Comparison of ENCODE assay signal across 8 cellular contexts in the genomic region with DNA sequence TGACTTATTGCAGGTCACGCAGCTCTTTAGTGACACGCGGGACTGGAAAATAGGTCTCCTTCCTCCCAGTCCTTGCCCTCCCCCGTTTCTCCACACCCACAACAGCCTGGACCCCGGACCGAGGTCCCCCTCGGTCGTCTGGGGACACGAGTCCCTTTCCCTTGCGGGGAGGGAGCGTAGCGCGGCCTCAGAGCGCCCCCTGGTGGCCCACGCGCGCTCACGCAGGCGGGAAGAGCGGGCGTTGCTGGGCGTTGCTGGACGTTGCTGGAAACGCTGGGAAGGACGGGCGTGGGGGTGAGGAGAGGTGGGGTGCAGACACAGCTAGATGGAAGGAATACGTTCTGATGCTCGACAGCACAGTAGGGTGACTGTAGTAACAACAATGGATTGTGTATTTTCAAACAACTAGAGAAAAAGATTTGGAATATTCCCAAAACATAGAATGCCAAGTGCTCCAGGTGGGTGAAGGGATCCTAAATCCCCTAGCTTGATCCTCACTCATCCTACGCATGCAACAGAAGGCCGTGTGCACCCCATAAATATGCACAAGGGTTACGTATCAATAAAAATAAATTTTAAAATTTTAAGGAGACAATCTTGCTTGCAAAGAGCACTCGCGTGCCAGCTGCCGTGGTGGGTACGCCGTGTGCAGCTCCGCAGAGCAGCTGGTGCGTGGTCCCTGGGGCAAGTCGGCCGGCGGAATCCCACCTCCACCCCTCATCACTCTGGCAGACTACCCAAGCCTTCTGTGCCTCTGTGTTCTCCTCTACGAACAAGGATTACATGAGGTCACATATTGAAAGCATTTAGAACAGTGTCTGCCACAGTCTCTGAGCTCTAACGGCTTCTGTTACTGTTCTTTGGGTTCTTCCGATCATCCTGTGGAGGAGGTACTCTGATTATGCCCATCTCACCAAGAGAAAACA.
DNase-seq lines count a peak whose midpoint lies in the region; ATAC-seq and TF ChIP-seq lines count a peak whose summit lies in the region.

No MANE protein-coding gene starts in this region.

- H2BK5ac ChIP-seq in neuronal stem cell (ENCODE audit: low read length): peak overlapping the region; percentile 55

- no TSS peak for BruUV-seq in Caco-2 (replicated peaks; lab: Mats Ljungman, UMichigan)

- H3K4me1 ChIP-seq in Caco-2 (peaks cover 12% of the 10 kb centered on the region), OCI-LY3 (ENCODE audit: low read length) (peaks cover 13% of the 10 kb centered on the region; the same call in 1 of the 2 replicates), neuronal stem cell (ENCODE audit: control insufficient read depth in 2 of 2, insufficient read depth in 1 of 2, low read depth in 1 of 2, low read length in 2 of 2) (peaks cover 10% of the 10 kb centered on the region in 2 donors)

- no peak overlapping the region for H2BK15ac ChIP-seq in neuronal stem cell (ENCODE audit: low read length)

- CTCF ChIA-PET in Caco-2 (lab: Charles Lee): interaction anchor here (0.5 to 1.6 kb wide), 10 partner anchors 12 to 268 kb away, joined by 3 to 9 read pairs (median 3); partner anchors contain the start of gene B4GALNT3

- H2AFZ ChIP-seq in OCI-LY3 (ENCODE audit: low read depth, low read length): peak overlapping the region; percentile 74
- H2AFZ ChIP-seq in neuronal stem cell (ENCODE audit: low read length): peak overlapping the region; percentile 6

- H3K9ac ChIP-seq in OCI-LY3 (ENCODE audit: low read length) (peak overlapping the region; percentile 32; the same call in 1 of the 2 replicates), neuronal stem cell (ENCODE audit: low read depth, low read length, poor library complexity) (no peak overlapping the region)

- H3K27me3 Mint-ChIP-seq in Caco-2 (ENCODE audit: insufficient read depth, unreplicated experiment): no peaks in the 10 kb centered on the region
- peaks cover 10% of the 10 kb centered on the region for H3K27me3 Mint-ChIP-seq in activated T-cell treated with anti-CD3 and anti-CD28 coated beads, Interleukin-2, amount 50 U/mL, for 4 hours (ENCODE audit: low read depth)

- H3K27me3 ChIP-seq in Caco-2 (replicated peaks; ENCODE audit: control insufficient read depth, insufficient read depth, low read length) (no peaks in the 10 kb centered on the region), OCI-LY3 (ENCODE audit: low read depth, low read length) (peaks cover 32% of the 10 kb centered on the region), neuronal stem cell (ENCODE audit: control insufficient read depth in 3 of 3, insufficient read depth in 3 of 3, low read depth in 1 of 3, low read length in 3 of 3) (peaks cover 0 to 3% (median 0%) of the 10 kb centered on the region in 3 experiments)

- H3K4me3 ChIP-seq in Caco-2 (ENCODE audit: low read depth, low read length) (no peak overlapping the region), OCI-LY3 (ENCODE audit: low read length) (peak overlapping the region; percentile 63), fibroblast of mammary gland (ENCODE audit: control insufficient read depth, low read depth, low read length) (no peak overlapping the region), neuronal stem cell (ENCODE audit: low read length in 2 of 2) (no peak overlapping the region)

- no peak overlapping the region for H3K4ac ChIP-seq in neuronal stem cell (ENCODE audit: low read length)

- H3K9me3 ChIP-seq in Caco-2 (no peaks in the 10 kb centered on the region), OCI-LY3 (ENCODE audit: insufficient read depth, low read length) (no peaks in the 10 kb centered on the region), neuronal stem cell (replicated peaks in 1 of 2; ENCODE audit: control insufficient read depth in 2 of 2, insufficient read depth in 1 of 2, low read depth in 1 of 2, low read length in 2 of 2) (no peaks in the 10 kb centered on the region)

- H3K27ac Mint-ChIP-seq in Caco-2 (ENCODE audit: unreplicated experiment): peak overlapping the region; percentile 1

- intact Hi-C loops in Caco-2 (cut with micrococcal nuclease; ENCODE audit: unreplicated experiment): loop anchor here (1.0 to 5.0 kb wide), 3 partner anchors 44 to 285 kb away; partner anchors contain the start of gene SLC6A13

- no peak overlapping the region for H2BK12ac ChIP-seq in neuronal stem cell (ENCODE audit: low read length)

- H3K4me2 ChIP-seq in OCI-LY3 (ENCODE audit: low read length): peak overlapping the region; percentile 75
- H3K4me2 ChIP-seq in neuronal stem cell (ENCODE audit: insufficient read depth, low read length, poor library complexity, severe bottlenecking): no peak overlapping the region

- no peaks in the 10 kb centered on the region for H4K20me1 ChIP-seq in OCI-LY3 (ENCODE audit: insufficient read depth, low read length)

- TF ChIP-seq CTCF in Caco-2 (IDR thresholded peaks at IDR 0.05; ENCODE audit: insufficient read depth in 1 of 2, low read depth in 1 of 2, low read length in 1 of 2, severe bottlenecking in 1 of 2, unreplicated experiment in 1 of 2) (peak; percentile 99 to 100), OCI-LY3 (IDR thresholded peaks at IDR 0.05; ENCODE audit: low read depth, low read length) (peak; percentile 98), fibroblast of mammary gland (conservative IDR thresholded peaks at IDR 0.05; ENCODE audit: control insufficient read depth, insufficient read depth, low read depth, low read length) (peak; percentile 77)

- H3K79me2 ChIP-seq in OCI-LY3 (ENCODE audit: low read length): no peaks in the 10 kb centered on the region

- H3K18ac ChIP-seq in neuronal stem cell (ENCODE audit: low read length): peak overlapping the region; percentile 75

- H3K23ac ChIP-seq in neuronal stem cell (ENCODE audit: low read depth, low read length, poor library complexity): peak overlapping the region; percentile 92

- POLR2A ChIA-PET in Caco-2 (lab: Charles Lee): no interaction called here

- peak overlapping the region; percentile 2 for H2BK120ac ChIP-seq in neuronal stem cell (ENCODE audit: low read depth, low read length)

- H4K8ac ChIP-seq in neuronal stem cell (ENCODE audit: low read depth, low read length): no peak overlapping the region

- peaks cover 13% of the 10 kb centered on the region for H3K4me1 Mint-ChIP-seq in Caco-2 (ENCODE audit: low read depth, unreplicated experiment)
- peaks cover 15% of the 10 kb centered on the region for H3K4me1 Mint-ChIP-seq in activated T-cell treated with anti-CD3 and anti-CD28 coated beads, Interleukin-2, amount 50 U/mL, for 4 hours (ENCODE audit: low read depth)

- H3K79me1 ChIP-seq in neuronal stem cell (ENCODE audit: low read depth, low read length): peaks cover 2% of the 10 kb centered on the region

- peaks cover 31% of the 10 kb centered on the region for H3K36me3 Mint-ChIP-seq in Caco-2 (ENCODE audit: insufficient read depth, unreplicated experiment)
- H3K36me3 Mint-ChIP-seq in activated T-cell treated with anti-CD3 and anti-CD28 coated beads, Interleukin-2, amount 50 U/mL, for 4 hours (ENCODE audit: insufficient read depth): no peaks in the 10 kb centered on the region

- H3K14ac ChIP-seq in neuronal stem cell (ENCODE audit: low read length): no peak overlapping the region

- DNase-seq in Caco-2: peak; percentile 80 to 91
- peak; percentile 65 for DNase-seq in activated T-cell treated with anti-CD3 and anti-CD28 coated beads, Interleukin-2, amount 50 U/mL, for 4 hours
- peak; percentile 30 for DNase-seq in fibroblast of mammary gland (ENCODE audit: low read depth)
- peak; percentile 66 for DNase-seq in neuronal stem cell (ENCODE audit: low spot score)
- DNase-seq in superior temporal gyrus (ENCODE audit: extremely low spot score): peak; percentile 79

- peak overlapping the region; percentile 94 for H2AK5ac ChIP-seq in neuronal stem cell (ENCODE audit: low read depth, low read length)

- WGBS in neuronal stem cell (ENCODE audit: extremely low coverage in 2 of 2, insufficient read length in 2 of 2, insufficient replicate concordance in 1 of 2), 2 donors: no CpG with 5 or more reads among the region's 44 CpGs

- H3K9me3 Mint-ChIP-seq in Caco-2 (ENCODE audit: unreplicated experiment): no peaks in the 10 kb centered on the region
- H3K9me3 Mint-ChIP-seq in activated T-cell treated with anti-CD3 and anti-CD28 coated beads, Interleukin-2, amount 50 U/mL, for 4 hours: no peaks in the 10 kb centered on the region

- H3K27ac ChIP-seq in OCI-LY3 (ENCODE audit: low read length): no peak overlapping the region
- no peak overlapping the region for H3K27ac ChIP-seq in neuronal stem cell (replicated peaks; ENCODE audit: low read length)

- no peak overlapping the region for H3K4me3 Mint-ChIP-seq in Caco-2 (ENCODE audit: unreplicated experiment)
- no peak overlapping the region for H3K4me3 Mint-ChIP-seq in activated T-cell treated with anti-CD3 and anti-CD28 coated beads, Interleukin-2, amount 50 U/mL, for 4 hours

- H3K36me3 ChIP-seq in Caco-2 (ENCODE audit: control insufficient read depth, insufficient read depth, low read length): no peaks in the 10 kb centered on the region
- H3K36me3 ChIP-seq in OCI-LY3 (replicated peaks; ENCODE audit: low read depth, low read length): no peaks in the 10 kb centered on the region
- peaks cover 0 to 21% of the 10 kb centered on the region in 2 donors for H3K36me3 ChIP-seq in neuronal stem cell (replicated peaks in 1 of 2; ENCODE audit: control insufficient read depth in 2 of 2, insufficient read depth in 2 of 2, low read length in 2 of 2)

- no peak overlapping the region for H4K91ac ChIP-seq in neuronal stem cell (ENCODE audit: low read depth, low read length, poor library complexity)

- ATAC-seq in HG03108 (IDR thresholded peaks at IDR 0.05; ENCODE audit: unreplicated experiment) (peak; percentile 53), HG03039 (IDR thresholded peaks at IDR 0.05; ENCODE audit: unreplicated experiment) (no peak)
- ATAC-seq in activated T-cell treated with anti-CD3 and anti-CD28 coated beads, Interleukin-2, amount 50 U/mL, for 4 hours: peak; percentile 81 to 88

Comparison
In these comparisons a context has a peak if more than half of its experiments do, and no peak if none do; other contexts are left out.
1. DNase-seq: peak in every context shown above with its lines; median percentile 86 in Caco-2; 79 in superior temporal gyrus; 66 in neuronal stem cell; 65 in activated T-cell treated with anti-CD3 and anti-CD28 coated beads, Interleukin-2, amount 50 U/mL, for 4 hours; 30 in fibroblast of mammary gland.